ENCODE assay signal across 18 cellular contexts in genomic region chr2:221309888-221310287, GRCh38.
DNase-seq lines count a peak whose midpoint lies in the region; ATAC-seq, FAIRE-seq and TF ChIP-seq lines count a peak whose summit lies in the region.
"Had no signal": no experiment of that assay in that cellular context is flagged by ENCODE, and none has a peak within 500 bp of the region (broad histone marks: within the 10 kb centered on the region; RNA-seq: fewer than 3 reads in every experiment).

No MANE protein-coding gene starts in this region.

- no peak for FAIRE-seq in kidney (lab: Jason Lieb, UNC)
- FAIRE-seq: H1 had no signal

- H3K4me3 ChIP-seq in hepatocyte = no peak overlapping the region
- H3K4me3 ChIP-seq in prostate gland = no peak overlapping the region
- no peak overlapping the region for H3K4me3 ChIP-seq in kidney (ENCODE audit: low read length in 2 of 2)
- H3K4me3 ChIP-seq: PC-9, SJSA1 had no signal

- WGBS in hepatocyte (ENCODE audit: low lambda C conversion rate, missing lambda C conversion rate) = 19% methylated on average over 6 of the region's 6 CpGs
- WGBS in prostate gland = 38% methylated on average over 6 of the region's 6 CpGs

- CTCF ChIA-PET in HEK293T (lab: Yijun Ruan, JAX) = no interaction called here

- no peaks in the 10 kb centered on the region for H3K9me2 ChIP-seq in hepatocyte (replicated peaks; ENCODE audit: insufficient read depth)

- H3K9me3 ChIP-seq in hepatocyte (ENCODE audit: low read depth) (no peaks in the 10 kb centered on the region), prostate gland (no peaks in the 10 kb centered on the region), kidney (ENCODE audit: control insufficient read depth in 1 of 2, low read length in 2 of 2) (no peaks in the 10 kb centered on the region)
- H3K9me3 ChIP-seq: Caco-2, SJSA1 had no signal

- TF ChIP-seq POLR2A in prostate gland (IDR thresholded peaks at IDR 0.05) = no peak

- no peaks in the 10 kb centered on the region for H3K79me2 ChIP-seq in hepatocyte

- no peaks in the 10 kb centered on the region for H3K27me3 ChIP-seq in hepatocyte
- H3K27me3 ChIP-seq in prostate gland (replicated peaks; ENCODE audit: insufficient read depth) = no peaks in the 10 kb centered on the region

- TF ChIP-seq CTCF in hepatocyte (IDR thresholded peaks at IDR 0.05; ENCODE audit: poor library complexity) (no peak), prostate gland (IDR thresholded peaks at IDR 0.05) (no peak), kidney (IDR thresholded peaks at IDR 0.05; ENCODE audit: borderline replicate concordance, extremely low read depth, insufficient read depth) (no peak)

- H3K36me3 ChIP-seq in hepatocyte (replicated peaks; ENCODE audit: insufficient read depth, low read depth) = no peaks in the 10 kb centered on the region
- H3K36me3 ChIP-seq in prostate gland = no peaks in the 10 kb centered on the region
- no peaks in the 10 kb centered on the region for H3K36me3 ChIP-seq in kidney (ENCODE audit: control insufficient read depth in 1 of 2, insufficient read depth in 2 of 2, low read length in 2 of 2)
- H3K36me3 ChIP-seq: SJSA1 had no signal

- H3K4me1 ChIP-seq in hepatocyte (ENCODE audit: insufficient read depth) (peaks cover 26% of the 10 kb centered on the region), prostate gland (replicated peaks) (peaks cover 8% of the 10 kb centered on the region), kidney (ENCODE audit: control insufficient read depth in 1 of 2, insufficient read depth in 1 of 2, low read depth in 1 of 2, low read length in 2 of 2) (no peaks in the 10 kb centered on the region)
- H3K4me1 ChIP-seq: Caco-2, SJSA1 had no signal

- no peak overlapping the region for H3K9ac ChIP-seq in kidney (ENCODE audit: low read length in 2 of 2)

- no peaks in the 10 kb centered on the region for H4K20me1 ChIP-seq in hepatocyte (ENCODE audit: insufficient read depth, poor library complexity, severe bottlenecking)

- H3K27ac ChIP-seq in hepatocyte = peak overlapping the region; percentile 0
- H3K27ac ChIP-seq in prostate gland = no peak overlapping the region
- H3K27ac ChIP-seq in kidney (ENCODE audit: low read depth in 2 of 2, low read length in 2 of 2) = no peak overlapping the region
- H3K27ac ChIP-seq: PC-9, SJSA1 had no signal

- intact Hi-C loops in prostate gland (cut with DNase I) = no loop called here
- intact Hi-C loops in kidney (cut with DNase I) = no loop called here
- intact Hi-C loops in sciatic nerve (cut with DNase I) = no loop called here

- DNase-seq in HEK293T (ENCODE audit: extremely low spot score) (peak; percentile 42), NCI-H2171 treated with DMSO at 0.1 percent for 48 hours (lab: John Stamatoyannopoulos, UW) (peak; percentile 81), hepatocyte (ENCODE audit: low spot score) (peak; percentile 16), prostate gland (ENCODE audit: low spot score) (peak; percentile 14), NAMALWA (ENCODE audit: low spot score) (no peak), kidney (no peak), sciatic nerve (ENCODE audit: low spot score) (no peak)
- DNase-seq: ACHN; Caco-2; CD4-positive, CD25-positive, alpha-beta regulatory T cell; DMS53; NCI-H187 treated with DMSO at 0.1 percent for 48 hours; NCI-H774; PC-9; T-helper 2 cell had no signal

- ATAC-seq in GM21447 (IDR thresholded peaks at IDR 0.05; ENCODE audit: unreplicated experiment) (no peak), sciatic nerve (no peak)

- H2AFZ ChIP-seq in hepatocyte = no peak overlapping the region
- H2AFZ ChIP-seq: PC-9 had no signal

- peak overlapping the region; percentile 54 for H3K4me2 ChIP-seq in hepatocyte
- H3K4me2 ChIP-seq: PC-9 had no signal

- POLR2A ChIA-PET in HEK293T (lab: Yijun Ruan, JAX) = no interaction called here

TF ChIP-seq in HEK293T, 16 proteins besides CTCF, POLR2A, EP300 and RAD21:
- TF ChIP-seq PKNOX1 (IDR thresholded peaks at IDR 0.05) (peak; percentile 92), NFRKB (IDR thresholded peaks at IDR 0.05) (no peak), FOXM1 (IDR thresholded peaks at IDR 0.05; ENCODE audit: borderline replicate concordance) (no peak), TARDBP (IDR thresholded peaks at IDR 0.05) (no peak), ELF4 (IDR thresholded peaks at IDR 0.05) (no peak), CTBP1 (IDR thresholded peaks at IDR 0.05; ENCODE audit: borderline replicate concordance) (0 out of 2 replicates have a peak, but pooled peaks have one; percentile 35), L3MBTL2 (conservative IDR thresholded peaks at IDR 0.05) (no peak), FOXA1 (IDR thresholded peaks at IDR 0.05) (no peak), BHLHE40 (IDR thresholded peaks at IDR 0.05; ENCODE audit: borderline replicate concordance) (no peak)

Comparison
In these comparisons a context has a peak if more than half of its experiments do, and no peak if none do; other contexts are left out.
1. DNase-seq: peak in HEK293T (single experiment), NCI-H2171 treated with DMSO at 0.1 percent for 48 hours (single experiment), hepatocyte (single experiment) and prostate gland (single experiment); none in NAMALWA (single experiment), kidney (single experiment) and sciatic nerve (single experiment).